ENCODE assay signal across 27 cellular contexts in the genomic region with DNA sequence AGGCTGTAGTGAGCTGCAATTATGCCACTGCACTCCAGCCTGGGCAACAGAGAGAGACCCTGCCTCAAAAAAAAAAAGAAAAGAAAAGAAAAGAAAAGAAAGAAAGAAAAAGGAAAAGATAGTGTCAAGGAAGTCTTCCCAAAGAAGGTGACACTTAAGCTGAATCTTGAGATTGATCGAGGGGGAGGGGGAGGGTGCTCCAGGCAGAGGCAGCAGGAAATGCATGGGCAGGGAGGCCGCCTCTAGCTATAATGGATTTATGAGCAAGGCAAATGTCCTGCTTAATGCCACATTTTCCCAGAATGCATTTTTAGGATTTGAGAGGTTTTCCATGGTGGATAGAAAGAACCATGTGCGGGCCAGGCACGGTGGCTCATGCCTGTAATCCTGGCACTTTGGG. TPM values are rescaled to one million over a fixed set of nuclear protein-coding genes. Genes with fewer than 3 reads are reported as not detected.
"Had no signal": no experiment of that assay in that cellular context is flagged by ENCODE, and none has a peak within 500 bp of the region (broad histone marks: within the 10 kb centered on the region; RNA-seq: fewer than 3 reads in every experiment).

No MANE protein-coding gene starts in this region.

- ATAC-seq: effector memory CD8-positive, alpha-beta T cell; esophagus mucosa; gastrocnemius medialis; heart right ventricle; left cardiac atrium; left lung; left ventricle myocardium superior; lower lobe of right lung; naive thymus-derived CD4-positive, alpha-beta T cell had no signal

- H3K4me3 Mint-ChIP-seq: dendritic cell treated with granulocyte-macrophage colony-stimulating factor and Interleukin-4, amounts not matched to agents 40 ng/mL and 50 ng/mL, for 4 days; effector memory CD8-positive, alpha-beta T cell; endodermal cell; naive thymus-derived CD4-positive, alpha-beta T cell had no signal

- FAIRE-seq: endometrium, islet of Langerhans, keratinocyte had no signal

- H3K4me1 ChIP-seq: colonic mucosa, gastrocnemius medialis, heart right ventricle, left lung, lower lobe of right lung had no signal

- H3K9me3 ChIP-seq: colonic mucosa, esophagus squamous epithelium, gastrocnemius medialis, heart right ventricle, left lung, lower lobe of right lung had no signal

- H3K27ac ChIP-seq: colonic mucosa, epithelial cell of prostate, esophagus squamous epithelium, gastrocnemius medialis, heart right ventricle, left lung, lower lobe of right lung had no signal

- DNase-seq: colonic mucosa; cortex of kidney; effector CD8-positive, alpha-beta T cell; effector memory CD8-positive, alpha-beta T cell; endodermal cell; erythroblast; esophagus squamous epithelium; foreskin fibroblast; foreskin melanocyte; gastrocnemius medialis; glutamatergic neuron; heart right ventricle; hippocampal formation; left cardiac atrium; left lung; left ventricle myocardium superior; lower lobe of right lung; mesenchymal stem cell; midbrain; naive thymus-derived CD4-positive, alpha-beta T cell had no signal

- H3K36me3 Mint-ChIP-seq: naive thymus-derived CD4-positive, alpha-beta T cell had no signal

- H3K4me3 ChIP-seq: colonic mucosa, esophagus squamous epithelium, gastrocnemius medialis, heart right ventricle, left lung, lower lobe of right lung had no signal

- H3K36me3 ChIP-seq: colonic mucosa, esophagus squamous epithelium, gastrocnemius medialis, heart right ventricle, left lung, lower lobe of right lung had no signal

- H3K9me3 Mint-ChIP-seq: dendritic cell treated with granulocyte-macrophage colony-stimulating factor and Interleukin-4, amounts not matched to agents 40 ng/mL and 50 ng/mL, for 4 days; effector memory CD8-positive, alpha-beta T cell; endodermal cell; naive thymus-derived CD4-positive, alpha-beta T cell had no signal

- H3K27me3 ChIP-seq: colonic mucosa, esophagus squamous epithelium, gastrocnemius medialis, heart right ventricle, left lung had no signal

- H3K27ac Mint-ChIP-seq: dendritic cell treated with granulocyte-macrophage colony-stimulating factor and Interleukin-4, amounts not matched to agents 40 ng/mL and 50 ng/mL, for 4 days; effector memory CD8-positive, alpha-beta T cell; endodermal cell; naive thymus-derived CD4-positive, alpha-beta T cell had no signal

- H3K4me1 Mint-ChIP-seq: naive thymus-derived CD4-positive, alpha-beta T cell had no signal

RNA-seq across cellular contexts. Expression of a gene that starts 14.8 kb away (rescaled TPM):
- total RNA-seq: mononuclear cell had no signal
